ENCODE assay signal across 26 cellular contexts in genomic region chr1:184614667-184615066, GRCh38.
"Had no signal": no experiment of that assay in that cellular context is flagged by ENCODE, and none has a peak within 500 bp of the region (broad histone marks: within the 10 kb centered on the region; RNA-seq: fewer than 3 reads in every experiment).

No MANE protein-coding gene starts in this region.

- H3K9me3 Mint-ChIP-seq: stimulated activated naive B cell treated with anti-CD40 and anti-IgM and Interleukin-4, amounts not matched to agents 10 μg/mL and 1 μg/mL and 100 μg/mL, for 72 hours; stimulated activated naive CD8-positive, alpha-beta T cell treated with anti-CD3 and anti-CD28 coated beads, Interleukin-15, amount 100 ng/mL, for 72 hours had no signal

- H3K27me3 Mint-ChIP-seq: stimulated activated naive B cell treated with anti-CD40 and anti-IgM and Interleukin-4, amounts not matched to agents 10 μg/mL and 1 μg/mL and 100 μg/mL, for 72 hours; stimulated activated naive CD8-positive, alpha-beta T cell treated with anti-CD3 and anti-CD28 coated beads, Interleukin-15, amount 100 ng/mL, for 72 hours had no signal

- H3K27me3 ChIP-seq: dorsolateral prefrontal cortex, esophagus squamous epithelium, hepatocyte, testis, tibial nerve, upper lobe of right lung, vagina had no signal

- H3K27ac ChIP-seq: dorsolateral prefrontal cortex, hepatocyte, parathyroid adenoma, testis, upper lobe of right lung, vagina had no signal

- H3K9me3 ChIP-seq: esophagus squamous epithelium, prostate gland, testis, tibial nerve, upper lobe of right lung, vagina had no signal

- H3K36me3 ChIP-seq: prostate gland, upper lobe of right lung had no signal

- H3K27ac Mint-ChIP-seq: stimulated activated naive B cell treated with anti-CD40 and anti-IgM and Interleukin-4, amounts not matched to agents 10 μg/mL and 1 μg/mL and 100 μg/mL, for 72 hours; stimulated activated naive CD8-positive, alpha-beta T cell treated with anti-CD3 and anti-CD28 coated beads, Interleukin-15, amount 100 ng/mL, for 72 hours had no signal

- H3K36me3 Mint-ChIP-seq: stimulated activated naive B cell treated with anti-CD40 and anti-IgM and Interleukin-4, amounts not matched to agents 10 μg/mL and 1 μg/mL and 100 μg/mL, for 72 hours had no signal

- H3K4me1 ChIP-seq: parathyroid adenoma, prostate gland had no signal

- H3K4me3 ChIP-seq: dorsolateral prefrontal cortex, esophagus squamous epithelium, hepatocyte, lung, prostate gland, skin epidermis, testis, tibial nerve, upper lobe of right lung, vagina had no signal

- H3K4me1 Mint-ChIP-seq: stimulated activated naive B cell treated with anti-CD40 and anti-IgM and Interleukin-4, amounts not matched to agents 10 μg/mL and 1 μg/mL and 100 μg/mL, for 72 hours; stimulated activated naive CD8-positive, alpha-beta T cell treated with anti-CD3 and anti-CD28 coated beads, Interleukin-15, amount 100 ng/mL, for 72 hours had no signal

- H3K4me3 Mint-ChIP-seq: stimulated activated naive B cell treated with anti-CD40 and anti-IgM and Interleukin-4, amounts not matched to agents 10 μg/mL and 1 μg/mL and 100 μg/mL, for 72 hours; stimulated activated naive CD8-positive, alpha-beta T cell treated with anti-CD3 and anti-CD28 coated beads, Interleukin-15, amount 100 ng/mL, for 72 hours had no signal

- DNase-seq: cortex of kidney; dorsolateral prefrontal cortex; effector CD8-positive, alpha-beta T cell; esophagus squamous epithelium; foreskin fibroblast; head of caudate nucleus; kidney; left cardiac atrium; left ventricle myocardium superior; mesenchymal stem cell; midbrain; nucleus accumbens; retina; stimulated activated CD4-positive, alpha-beta T cell treated with anti-CD3 and anti-CD28 coated beads, Interleukin-2, amount 100 ng/mL, for 24 hours; stimulated activated CD4-positive, alpha-beta T cell treated with anti-CD3 and anti-CD28 coated beads, Interleukin-4, amount 100 ng/mL, for 4 hours; stimulated activated naive B cell treated with anti-CD40 and anti-IgM and Interleukin-4, amounts not matched to agents 10 μg/mL and 1 μg/mL and 100 μg/mL, for 72 hours; stimulated activated naive CD8-positive, alpha-beta T cell treated with anti-CD3 and anti-CD28 coated beads, Interleukin-15, amount 100 ng/mL, for 72 hours; testis; upper lobe of right lung had no signal
